Comparison of ENCODE assay signal across 9 cellular contexts in genomic region chr13:110875243-110875642, GRCh38. TPM values are rescaled to one million over a fixed set of nuclear protein-coding genes. Genes with fewer than 3 reads are reported as not detected.
A peak's percentile ranks its signal among the peaks of the same experiment; 100 is the strongest.
DNase-seq lines count a peak whose midpoint lies in the region; ATAC-seq and TF ChIP-seq lines count a peak whose summit lies in the region.
"Had no signal": no experiment of that assay in that cellular context is flagged by ENCODE, and none has a peak within 500 bp of the region (broad histone marks: within the 10 kb centered on the region; RNA-seq: fewer than 3 reads in every experiment).

No MANE protein-coding gene starts in this region.

- POLR2A ChIA-PET in Caco-2 (lab: Charles Lee), result no interaction called here

- H3K79me2 ChIP-seq in MM.1S (ENCODE audit: low read length), result no peaks in the 10 kb centered on the region
- H3K79me2 ChIP-seq in neural progenitor cell (ENCODE audit: low read depth), result no peaks in the 10 kb centered on the region

- TF ChIP-seq CTCF in Caco-2 (IDR thresholded peaks at IDR 0.05; ENCODE audit: insufficient read depth in 1 of 2, low read depth in 1 of 2, low read length in 1 of 2, severe bottlenecking in 1 of 2, unreplicated experiment in 1 of 2) (no peak), MM.1S (IDR thresholded peaks at IDR 0.05; ENCODE audit: low read length) (no peak), coronary artery (IDR thresholded peaks at IDR 0.05) (no peak), neural progenitor cell (IDR thresholded peaks at IDR 0.05) (no peak)

- no peak overlapping the region for H3K27ac ChIP-seq in MM.1S (ENCODE audit: low read length)
- no peak overlapping the region for H3K27ac ChIP-seq in coronary artery
- no peak overlapping the region for H3K27ac ChIP-seq in neural progenitor cell
- H3K27ac ChIP-seq: epithelial cell of prostate had no signal

- H3K4me1 Mint-ChIP-seq in Caco-2 (ENCODE audit: low read depth, unreplicated experiment) (peaks cover 5% of the 10 kb centered on the region), neural progenitor cell (peaks cover 28% of the 10 kb centered on the region)

- no peaks in the 10 kb centered on the region for H3K36me3 ChIP-seq in Caco-2 (ENCODE audit: control insufficient read depth, insufficient read depth, low read length)
- H3K36me3 ChIP-seq in MM.1S (replicated peaks; ENCODE audit: insufficient read depth, low read length), result no peaks in the 10 kb centered on the region
- no peaks in the 10 kb centered on the region for H3K36me3 ChIP-seq in neural progenitor cell

- H3K27me3 ChIP-seq in Caco-2 (replicated peaks; ENCODE audit: control insufficient read depth, insufficient read depth, low read length) (no peaks in the 10 kb centered on the region), MM.1S (replicated peaks; ENCODE audit: insufficient read depth, low read length) (no peaks in the 10 kb centered on the region), neural progenitor cell (no peaks in the 10 kb centered on the region)

- CTCF ChIA-PET in Caco-2 (lab: Charles Lee), result no interaction called here

- no peaks in the 10 kb centered on the region for H3K9me3 Mint-ChIP-seq in Caco-2 (ENCODE audit: unreplicated experiment)
- H3K9me3 Mint-ChIP-seq in neural progenitor cell, result peaks cover 3% of the 10 kb centered on the region

- no peaks in the 10 kb centered on the region for H4K20me1 ChIP-seq in MM.1S (ENCODE audit: insufficient read depth, low read length)
- H4K20me1 ChIP-seq in neural progenitor cell (ENCODE audit: low read depth), result no peaks in the 10 kb centered on the region

- H3K9ac ChIP-seq in MM.1S (ENCODE audit: low read length) (no peak overlapping the region; the same call in 1 of the 2 replicates), neural progenitor cell (no peak overlapping the region)

- H3K4me2 ChIP-seq in MM.1S (ENCODE audit: low read depth, low read length) (peak overlapping the region; percentile 95), neural progenitor cell (peak overlapping the region; percentile 83)

- no peak for DNase-seq in Caco-2
- no peak for DNase-seq in MM.1S
- DNase-seq in coronary artery (ENCODE audit: low spot score), result no peak
- DNase-seq in neural progenitor cell (ENCODE audit: low spot score), result no peak
- no peak for DNase-seq in DMS 273 treated with DMSO at 0.1 percent for 48 hours (lab: John Stamatoyannopoulos, UW)
- DNase-seq in SHP77 treated with DMSO at 0.1 percent for 48 hours (lab: John Stamatoyannopoulos, UW), result no peak
- no peak for DNase-seq in NCI-H2081 treated with DMSO at 0.1 percent for 48 hours (lab: John Stamatoyannopoulos, UW)

- H3K27ac Mint-ChIP-seq in Caco-2 (ENCODE audit: unreplicated experiment), result peak overlapping the region; percentile 55
- H3K27ac Mint-ChIP-seq in neural progenitor cell, result no peak overlapping the region

- no peaks in the 10 kb centered on the region for H3K27me3 Mint-ChIP-seq in Caco-2 (ENCODE audit: insufficient read depth, unreplicated experiment)
- peaks cover 6% of the 10 kb centered on the region for H3K27me3 Mint-ChIP-seq in neural progenitor cell (ENCODE audit: insufficient read depth, low read depth)

- H2AFZ ChIP-seq in MM.1S (ENCODE audit: low read length), result peak overlapping the region; percentile 72
- H2AFZ ChIP-seq in neural progenitor cell (replicated peaks), result peak overlapping the region; percentile 63

- H3K4me3 ChIP-seq in Caco-2 (ENCODE audit: low read depth, low read length) (peak overlapping the region; percentile 35), MM.1S (ENCODE audit: low read length) (peak overlapping the region; percentile 66), coronary artery (peak overlapping the region; percentile 73), neural progenitor cell (no peak overlapping the region)

- intact Hi-C loops in Caco-2 (cut with micrococcal nuclease; ENCODE audit: unreplicated experiment), result loop anchor here (5.0 kb wide), 1 partner anchor 708 kb away; no protein-coding TSS in a partner anchor

- H3K4me1 ChIP-seq in Caco-2 (peaks cover 19% of the 10 kb centered on the region; the same call in 1 of the 2 replicates), MM.1S (ENCODE audit: low read length) (peaks cover 6% of the 10 kb centered on the region; the same call in 1 of the 2 replicates), neural progenitor cell (peaks cover 8% of the 10 kb centered on the region)

- no peaks in the 10 kb centered on the region for H3K9me2 ChIP-seq in MM.1S (replicated peaks; ENCODE audit: insufficient read depth, low read length)

- H3F3A ChIP-seq in MM.1S (ENCODE audit: insufficient read depth, low read length), result no peaks in the 10 kb centered on the region
- H3F3A ChIP-seq in neural progenitor cell (ENCODE audit: low read depth), result no peaks in the 10 kb centered on the region

- H3K4me3 Mint-ChIP-seq in Caco-2 (ENCODE audit: unreplicated experiment), result no peak overlapping the region
- H3K4me3 Mint-ChIP-seq in neural progenitor cell, result peak overlapping the region; percentile 82

- H3K9me3 ChIP-seq in Caco-2, result no peaks in the 10 kb centered on the region
- H3K9me3 ChIP-seq in MM.1S (replicated peaks; ENCODE audit: insufficient read depth, low read length), result no peaks in the 10 kb centered on the region
- no peaks in the 10 kb centered on the region for H3K9me3 ChIP-seq in neural progenitor cell (ENCODE audit: low read depth)

- H3K36me3 Mint-ChIP-seq in Caco-2 (ENCODE audit: insufficient read depth, unreplicated experiment) (peaks cover 6% of the 10 kb centered on the region), neural progenitor cell (peaks cover 2% of the 10 kb centered on the region)

- ATAC-seq in GM18909 (IDR thresholded peaks at IDR 0.05; ENCODE audit: poor library complexity, unreplicated experiment), result no peak

- no TSS peak for BruUV-seq in Caco-2 (replicated peaks; lab: Mats Ljungman, UMichigan)

RNA-seq across cellular contexts. Expression of gene ANKRD10, which starts 39.6 kb away (rescaled TPM):
- total RNA-seq in Caco-2 (2022), result 123 and 132 TPM in 2 replicates
- total RNA-seq in neural progenitor cell (ENCODE audit: low replicate concordance), result 188 and 212 TPM in 2 replicates
